8 cellular contexts compared by ENCODE assay signal in the genomic region with DNA sequence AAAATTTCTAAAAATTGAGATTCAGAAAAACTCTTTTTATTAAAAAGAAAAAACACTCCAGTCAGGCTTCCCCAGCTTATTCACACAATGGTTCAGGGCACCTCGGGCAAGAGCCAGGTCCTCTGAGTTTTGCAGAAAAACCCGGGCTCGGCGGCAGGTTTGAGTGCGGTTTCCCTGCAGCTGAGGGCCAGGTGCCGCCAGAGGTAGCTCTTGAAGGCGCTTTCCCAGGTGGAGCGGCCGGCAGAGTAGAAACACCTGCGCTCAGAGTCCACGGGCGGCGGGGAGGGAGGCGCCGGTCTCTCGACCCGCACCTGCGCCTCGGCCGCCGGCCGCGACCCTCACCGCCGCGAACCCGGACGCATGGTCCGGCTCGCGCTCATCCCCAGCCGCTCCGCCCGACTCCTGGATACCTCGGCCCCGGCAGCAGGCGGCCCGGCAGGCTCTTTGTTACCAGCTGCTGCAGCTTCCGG. TPM values are rescaled to one million over a fixed set of nuclear protein-coding genes. Genes with fewer than 3 reads are reported as not detected.
DNase-seq lines count a peak whose midpoint lies in the region; ATAC-seq and TF ChIP-seq lines count a peak whose summit lies in the region.

No MANE protein-coding gene starts in this region.

- H3K4me3 ChIP-seq in RWPE2 (ENCODE audit: severe bottlenecking) (peak overlapping the region; percentile 99), esophagus squamous epithelium (peak overlapping the region; percentile 90 to 98 (median 94)), prostate gland (peak overlapping the region; percentile 68 to 80)

- H3K4me1 Mint-ChIP-seq in activated CD4-positive, alpha-beta T cell treated with anti-CD3 and anti-CD28 coated beads for 36 hours = peaks cover 47% of the 10 kb centered on the region

- no peaks in the 10 kb centered on the region for H3K27me3 Mint-ChIP-seq in activated CD4-positive, alpha-beta T cell treated with anti-CD3 and anti-CD28 coated beads for 36 hours

- 4 to 5% methylated on average over 4 to 5 of the region's 39 CpGs for WGBS in esophagus squamous epithelium, 2 donors
- under 1% methylated on average over 22 of the region's 39 CpGs for WGBS in prostate gland

- ATAC-seq in activated CD4-positive, alpha-beta T cell treated with anti-CD3 and anti-CD28 coated beads for 36 hours = peak; percentile 21
- ATAC-seq in HG02885 (IDR thresholded peaks at IDR 0.05; ENCODE audit: poor library complexity, unreplicated experiment) = peak; percentile 24
- ATAC-seq in RWPE2 (ENCODE audit: low read depth) = peak; percentile 55; the same call in 2 of the 3 replicates

- CTCF ChIA-PET in activated CD4-positive, alpha-beta T cell treated with anti-CD3 and anti-CD28 coated beads for 36 hours (lab: Charles Lee) = interaction anchor here (0.6 to 1.9 kb wide), 6 partner anchors 9 to 584 kb away, joined by 3 to 7 read pairs (median 4); no protein-coding TSS in a partner anchor

- TF ChIP-seq CTCF in RWPE2 (IDR thresholded peaks at IDR 0.05; ENCODE audit: poor library complexity, severe bottlenecking) (no peak), esophagus squamous epithelium (IDR thresholded peaks at IDR 0.05) (no peak), prostate gland (IDR thresholded peaks at IDR 0.05) (peak in 1 of 4 experiments; percentile 3)

- H3K4me1 ChIP-seq in RWPE2 (ENCODE audit: insufficient read depth, poor library complexity, severe bottlenecking) (peaks cover 3% of the 10 kb centered on the region), esophagus squamous epithelium (peaks cover 5 to 64% (median 32%) of the 10 kb centered on the region in 3 donors), prostate gland (replicated peaks) (no peaks in the 10 kb centered on the region)

- DNase-seq in activated CD4-positive, alpha-beta T cell treated with anti-CD3 and anti-CD28 coated beads for 36 hours = no peak
- no peak for DNase-seq in activated CD4-positive, alpha-beta T cell treated with anti-CD3 and anti-CD28 coated beads, Interleukin-2, amount 50 U/mL, for 1 hour
- DNase-seq in RWPE2 (ENCODE audit: low spot score) (no peak), esophagus squamous epithelium (lab: John Stamatoyannopoulos, UW) (no peak), prostate gland (ENCODE audit: low spot score) (no peak), COLO829 (ENCODE audit: low spot score) (no peak), UCSD-AML1 (lab: John Stamatoyannopoulos, UW; ENCODE audit: unreplicated experiment) (no peak)

- H3K27me3 ChIP-seq in RWPE2 (ENCODE audit: insufficient read depth, poor library complexity, severe bottlenecking) = no peaks in the 10 kb centered on the region
- no peaks in the 10 kb centered on the region for H3K27me3 ChIP-seq in esophagus squamous epithelium
- no peaks in the 10 kb centered on the region for H3K27me3 ChIP-seq in prostate gland (replicated peaks; ENCODE audit: insufficient read depth)

- H3K36me3 Mint-ChIP-seq in activated CD4-positive, alpha-beta T cell treated with anti-CD3 and anti-CD28 coated beads for 36 hours (ENCODE audit: low read depth) = peaks cover 14% of the 10 kb centered on the region

- H3K9me3 Mint-ChIP-seq in activated CD4-positive, alpha-beta T cell treated with anti-CD3 and anti-CD28 coated beads for 36 hours (ENCODE audit: low read depth) = no peaks in the 10 kb centered on the region

- POLR2A ChIA-PET in activated CD4-positive, alpha-beta T cell treated with anti-CD3 and anti-CD28 coated beads for 36 hours (lab: Charles Lee) = interaction anchor here (0.5 to 2.1 kb wide), 4 partner anchors 9 to 95 kb away, joined by 3 to 7 read pairs (median 6); no protein-coding TSS in a partner anchor

- H3K9me3 ChIP-seq in RWPE2 (ENCODE audit: severe bottlenecking) (no peaks in the 10 kb centered on the region), esophagus squamous epithelium (no peaks in the 10 kb centered on the region), prostate gland (no peaks in the 10 kb centered on the region)

- H3K36me3 ChIP-seq in RWPE2 (ENCODE audit: low read depth) = peaks cover 19% of the 10 kb centered on the region
- no peaks in the 10 kb centered on the region for H3K36me3 ChIP-seq in esophagus squamous epithelium
- no peaks in the 10 kb centered on the region for H3K36me3 ChIP-seq in prostate gland

- intact Hi-C loops in activated CD4-positive, alpha-beta T cell treated with anti-CD3 and anti-CD28 coated beads for 36 hours (cut with DNase I, micrococcal nuclease) = loop anchor here (2.0 to 10.0 kb wide), 4 partner anchors 60 to 1979 kb away; a partner anchor contains a TSS
- intact Hi-C loops in esophagus squamous epithelium (cut with DNase I) = no loop called here
- intact Hi-C loops in prostate gland (cut with DNase I) = no loop called here

- peak overlapping the region; percentile 98 for H3K4me3 Mint-ChIP-seq in activated CD4-positive, alpha-beta T cell treated with anti-CD3 and anti-CD28 coated beads for 36 hours

- peak overlapping the region; percentile 97 for H3K27ac Mint-ChIP-seq in activated CD4-positive, alpha-beta T cell treated with anti-CD3 and anti-CD28 coated beads for 36 hours

- H3K27ac ChIP-seq in RWPE2 (ENCODE audit: poor library complexity, severe bottlenecking) = peak overlapping the region; percentile 47
- peak overlapping the region; percentile 80 to 92 (median 83) for H3K27ac ChIP-seq in esophagus squamous epithelium
- peak overlapping the region; percentile 75 to 77 for H3K27ac ChIP-seq in prostate gland

- TF ChIP-seq POLR2A in esophagus squamous epithelium (IDR thresholded peaks at IDR 0.05) (peak in 1 of 4 donors; percentile 22), prostate gland (IDR thresholded peaks at IDR 0.05) (no peak)

RNA-seq across cellular contexts. Expression of a gene that starts 0.4 kb away (rescaled TPM):
- 10 to 100 TPM; 64.8 to 75.4 TPM for total RNA-seq in activated CD4-positive, alpha-beta T cell treated with anti-CD3 and anti-CD28 coated beads for 36 hours
- total RNA-seq in esophagus squamous epithelium = 10 to 100 TPM in 3 of 4 donors, 1 to 10 TPM in 1; 8.8 to 17.5 (median 14.9) TPM
- 10 to 100 TPM; 33.6 to 39.5 TPM for total RNA-seq in prostate gland

RNA-seq across cellular contexts. Expression of a gene that starts 0.8 kb away (rescaled TPM):
- total RNA-seq in activated CD4-positive, alpha-beta T cell treated with anti-CD3 and anti-CD28 coated beads for 36 hours = 10 to 100 TPM in 1 of 2 experiments, 1 to 10 TPM in 1; 9.0 to 12.3 TPM
- total RNA-seq in esophagus squamous epithelium (10 to 100 TPM in 2 of 4 donors, 1 to 10 TPM in 2; 5.4 to 13.9 (median 8.7) TPM), prostate gland (10 to 100 TPM; 10.1 to 17.8 TPM)

RNA-seq across cellular contexts. Expression of a gene that starts 46.8 kb away (rescaled TPM):
- total RNA-seq in activated CD4-positive, alpha-beta T cell treated with anti-CD3 and anti-CD28 coated beads for 36 hours = not detected
- not detected for total RNA-seq in esophagus squamous epithelium
- total RNA-seq in prostate gland = not detected

Comparison
In these comparisons a context has a peak if more than half of its experiments do, and no peak if none do; other contexts are left out.
1. intact Hi-C loops: an anchor here in activated CD4-positive, alpha-beta T cell treated with anti-CD3 and anti-CD28 coated beads for 36 hours (2.0 to 10.0 kb wide); none called in esophagus squamous epithelium and prostate gland.